In the genomic region with DNA sequence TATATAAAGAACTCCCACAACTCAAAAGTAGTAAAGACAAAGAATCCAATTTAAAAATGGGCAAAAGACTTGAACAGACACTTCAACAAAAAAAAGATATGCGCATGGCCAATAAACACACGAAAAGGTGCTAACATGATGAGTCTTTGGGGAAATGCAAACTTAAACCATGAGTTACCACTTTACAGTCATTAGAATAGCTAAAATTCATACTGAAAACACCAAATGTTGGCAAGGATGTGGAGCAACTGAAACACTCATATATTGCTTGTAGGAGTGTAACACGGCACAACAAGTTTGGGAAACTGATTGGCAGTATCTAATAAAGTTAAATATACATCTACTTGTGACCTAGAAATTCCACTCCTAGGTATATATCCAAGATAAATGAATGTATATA, we compare ENCODE assay signal across 17 cellular contexts. TPM values are rescaled to one million over a fixed set of nuclear protein-coding genes. Genes with fewer than 3 reads are reported as not detected.
DNase-seq lines count a peak whose midpoint lies in the region; ATAC-seq and TF ChIP-seq lines count a peak whose summit lies in the region.
"Had no signal": no experiment of that assay in that cellular context is flagged by ENCODE, and none has a peak within 500 bp of the region (broad histone marks: within the 10 kb centered on the region; RNA-seq: fewer than 3 reads in every experiment).

No MANE protein-coding gene starts in this region.

- no peak for DNase-seq in activated T-cell treated with anti-CD3 and anti-CD28 coated beads, Interleukin-2, amount 50 U/mL, for 72 hours
- no peak for DNase-seq in activated T-cell treated with anti-CD3 and anti-CD28 coated beads, Interleukin-2, amount 50 U/mL, for 4 hours
- DNase-seq in HL-60 (ENCODE audit: low read depth in 1 of 2, low spot score in 1 of 2) = no peak
- DNase-seq in central memory CD8-positive, alpha-beta T cell (ENCODE audit: low spot score in 2 of 2) = no peak
- DNase-seq in activated CD4-positive, CD25-positive, alpha-beta regulatory T cell (lab: John Stamatoyannopoulos, UW) = no peak
- no peak for DNase-seq in iPS-NIHi7 (ENCODE audit: extremely low spot score)
- DNase-seq: C1 segment of cervical spinal cord, COR-L47, KG1, NCI-H1092, NCI-H2081 treated with DMSO at 0.1 percent for 48 hours, NCI-H524, PC-9 had no signal

- ATAC-seq in activated T-cell treated with anti-CD3 and anti-CD28 coated beads, Interleukin-2, amount 50 U/mL, for 72 hours (replicated peaks in 1 of 2) = peak in 1 of 2 donors; percentile 40
- no peak for ATAC-seq in activated T-cell treated with anti-CD3 and anti-CD28 coated beads, Interleukin-2, amount 50 U/mL, for 4 hours
- no peak for ATAC-seq in central memory CD8-positive, alpha-beta T cell (replicated peaks; ENCODE audit: extremely low read depth, poor library complexity, severe bottlenecking)
- ATAC-seq in stimulated activated memory B cell treated with anti-CD40 and anti-IgM and Interleukin-4, amounts not matched to agents 10 μg/mL and 1 μg/mL and 100 μg/mL, for 72 hours = no peak
- ATAC-seq: HepG2 had no signal

- H3K27ac ChIP-seq in HL-60 (replicated peaks) = peak overlapping the region; percentile 96; the same call in 1 of the 2 replicates
- H3K27ac ChIP-seq: PC-9 had no signal

- H3K36me3 Mint-ChIP-seq in activated T-cell treated with anti-CD3 and anti-CD28 coated beads, Interleukin-2, amount 50 U/mL, for 72 hours (ENCODE audit: insufficient read depth in 2 of 2) = peaks cover 13 to 21% of the 10 kb centered on the region in 2 donors
- peaks cover 11% of the 10 kb centered on the region for H3K36me3 Mint-ChIP-seq in activated T-cell treated with anti-CD3 and anti-CD28 coated beads, Interleukin-2, amount 50 U/mL, for 4 hours (ENCODE audit: insufficient read depth)
- peaks cover 10% of the 10 kb centered on the region for H3K36me3 Mint-ChIP-seq in central memory CD8-positive, alpha-beta T cell (ENCODE audit: insufficient read depth)
- peaks cover 23% of the 10 kb centered on the region for H3K36me3 Mint-ChIP-seq in stimulated activated memory B cell treated with anti-CD40 and anti-IgM and Interleukin-4, amounts not matched to agents 10 μg/mL and 1 μg/mL and 100 μg/mL, for 72 hours

- H3K27me3 ChIP-seq in HL-60 (ENCODE audit: insufficient read depth, poor library complexity, severe bottlenecking) = no peaks in the 10 kb centered on the region

- H3K27me3 Mint-ChIP-seq in activated T-cell treated with anti-CD3 and anti-CD28 coated beads, Interleukin-2, amount 50 U/mL, for 72 hours (ENCODE audit: low read depth) = no peaks in the 10 kb centered on the region
- no peaks in the 10 kb centered on the region for H3K27me3 Mint-ChIP-seq in activated T-cell treated with anti-CD3 and anti-CD28 coated beads, Interleukin-2, amount 50 U/mL, for 4 hours (ENCODE audit: low read depth)
- H3K27me3 Mint-ChIP-seq in central memory CD8-positive, alpha-beta T cell = no peaks in the 10 kb centered on the region
- no peaks in the 10 kb centered on the region for H3K27me3 Mint-ChIP-seq in stimulated activated memory B cell treated with anti-CD40 and anti-IgM and Interleukin-4, amounts not matched to agents 10 μg/mL and 1 μg/mL and 100 μg/mL, for 72 hours

- peaks cover 10 to 12% of the 10 kb centered on the region in 2 donors for H3K9me3 Mint-ChIP-seq in activated T-cell treated with anti-CD3 and anti-CD28 coated beads, Interleukin-2, amount 50 U/mL, for 72 hours
- peaks cover 21% of the 10 kb centered on the region for H3K9me3 Mint-ChIP-seq in activated T-cell treated with anti-CD3 and anti-CD28 coated beads, Interleukin-2, amount 50 U/mL, for 4 hours
- peaks cover 7% of the 10 kb centered on the region for H3K9me3 Mint-ChIP-seq in central memory CD8-positive, alpha-beta T cell
- peaks cover 18% of the 10 kb centered on the region for H3K9me3 Mint-ChIP-seq in stimulated activated memory B cell treated with anti-CD40 and anti-IgM and Interleukin-4, amounts not matched to agents 10 μg/mL and 1 μg/mL and 100 μg/mL, for 72 hours

- peak overlapping the region; percentile 89 for H3K27ac Mint-ChIP-seq in activated T-cell treated with anti-CD3 and anti-CD28 coated beads, Interleukin-2, amount 50 U/mL, for 72 hours
- H3K27ac Mint-ChIP-seq in central memory CD8-positive, alpha-beta T cell (ENCODE audit: low read depth) = peak overlapping the region; percentile 1
- peak overlapping the region; percentile 55 for H3K27ac Mint-ChIP-seq in stimulated activated memory B cell treated with anti-CD40 and anti-IgM and Interleukin-4, amounts not matched to agents 10 μg/mL and 1 μg/mL and 100 μg/mL, for 72 hours

- H3K4me3 ChIP-seq in HL-60 (replicated peaks; ENCODE audit: insufficient read depth, low read length) = no peak overlapping the region
- H3K4me3 ChIP-seq: PC-9 had no signal

- peak overlapping the region; percentile 53 to 74 for H3K4me3 Mint-ChIP-seq in activated T-cell treated with anti-CD3 and anti-CD28 coated beads, Interleukin-2, amount 50 U/mL, for 72 hours
- H3K4me3 Mint-ChIP-seq in activated T-cell treated with anti-CD3 and anti-CD28 coated beads, Interleukin-2, amount 50 U/mL, for 4 hours = no peak overlapping the region
- no peak overlapping the region for H3K4me3 Mint-ChIP-seq in central memory CD8-positive, alpha-beta T cell
- H3K4me3 Mint-ChIP-seq in stimulated activated memory B cell treated with anti-CD40 and anti-IgM and Interleukin-4, amounts not matched to agents 10 μg/mL and 1 μg/mL and 100 μg/mL, for 72 hours = no peak overlapping the region

- no peak for TF ChIP-seq CTCF in HL-60 (IDR thresholded peaks at IDR 0.05; ENCODE audit: insufficient read depth, low read length)

- peaks cover 36% of the 10 kb centered on the region for H3K4me1 Mint-ChIP-seq in activated T-cell treated with anti-CD3 and anti-CD28 coated beads, Interleukin-2, amount 50 U/mL, for 72 hours (ENCODE audit: low read depth)
- H3K4me1 Mint-ChIP-seq in activated T-cell treated with anti-CD3 and anti-CD28 coated beads, Interleukin-2, amount 50 U/mL, for 4 hours (ENCODE audit: low read depth) = peaks cover 23% of the 10 kb centered on the region
- H3K4me1 Mint-ChIP-seq in central memory CD8-positive, alpha-beta T cell = peaks cover 16% of the 10 kb centered on the region
- H3K4me1 Mint-ChIP-seq in stimulated activated memory B cell treated with anti-CD40 and anti-IgM and Interleukin-4, amounts not matched to agents 10 μg/mL and 1 μg/mL and 100 μg/mL, for 72 hours = peaks cover 31% of the 10 kb centered on the region

RNA-seq across cellular contexts. Expression of gene PIK3R5, which starts 3.0 kb away (rescaled TPM):
- 10 to 100 TPM; 43.0 to 45.4 TPM for total RNA-seq in activated T-cell treated with anti-CD3 and anti-CD28 coated beads, Interleukin-2, amount 50 U/mL, for 72 hours
- 10 to 100 TPM in 2 of 3 donors, 1 to 10 TPM in 1; 8.4 to 17.8 (median 13.6) TPM for total RNA-seq in activated T-cell treated with anti-CD3 and anti-CD28 coated beads, Interleukin-2, amount 50 U/mL, for 4 hours
- total RNA-seq: Daoy, HepG2, M059J, PC-9 had no signal

RNA-seq across cellular contexts. Expression of gene NTN1, which starts 52.8 kb away (rescaled TPM):
- 1 to 10 TPM in 1 of 2 donors, under 1 TPM in 1; 0.69 to 1.5 TPM for total RNA-seq in activated T-cell treated with anti-CD3 and anti-CD28 coated beads, Interleukin-2, amount 50 U/mL, for 72 hours
- total RNA-seq in activated T-cell treated with anti-CD3 and anti-CD28 coated beads, Interleukin-2, amount 50 U/mL, for 4 hours = under 1 TPM; 0.53 to 0.71 (median 0.55) TPM

Comparison
In these comparisons a context has a peak if more than half of its experiments do, and no peak if none do; other contexts are left out.
1. H3K4me3 Mint-ChIP-seq: peak in activated T-cell treated with anti-CD3 and anti-CD28 coated beads, Interleukin-2, amount 50 U/mL, for 72 hours (2 of 2); none in activated T-cell treated with anti-CD3 and anti-CD28 coated beads, Interleukin-2, amount 50 U/mL, for 4 hours (single experiment), central memory CD8-positive, alpha-beta T cell (single experiment) and stimulated activated memory B cell treated with anti-CD40 and anti-IgM and Interleukin-4, amounts not matched to agents 10 μg/mL and 1 μg/mL and 100 μg/mL, for 72 hours (single experiment).
2. H3K27ac Mint-ChIP-seq: peak in every context shown above with its lines; median percentile 89 in activated T-cell treated with anti-CD3 and anti-CD28 coated beads, Interleukin-2, amount 50 U/mL, for 72 hours; 55 in stimulated activated memory B cell treated with anti-CD40 and anti-IgM and Interleukin-4, amounts not matched to agents 10 μg/mL and 1 μg/mL and 100 μg/mL, for 72 hours; 1 in central memory CD8-positive, alpha-beta T cell.